ENCODE assay signal across 8 cellular contexts in the genomic region with DNA sequence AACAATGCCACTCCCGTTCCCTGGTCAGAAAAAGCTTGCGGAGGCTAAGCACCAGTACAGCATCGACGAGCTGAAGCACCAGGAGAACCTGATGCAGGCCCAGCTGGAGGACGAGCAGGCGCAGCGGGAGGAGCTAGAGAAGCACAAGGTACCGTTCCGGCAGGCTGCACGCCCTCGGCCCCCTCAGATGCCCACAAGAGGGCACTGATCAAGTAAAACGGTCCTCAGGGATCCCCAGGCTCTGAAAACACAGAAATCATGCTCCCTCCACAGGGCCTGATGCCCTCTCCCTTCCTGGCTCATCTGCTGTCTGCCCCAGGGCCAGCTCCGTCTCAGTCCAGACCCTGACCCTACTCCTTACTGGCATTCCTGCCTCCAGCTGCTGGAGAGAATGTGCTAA. TPM values are rescaled to one million over a fixed set of nuclear protein-coding genes. Genes with fewer than 3 reads are reported as not detected.
DNase-seq lines count a peak whose midpoint lies in the region; ATAC-seq and TF ChIP-seq lines count a peak whose summit lies in the region.

No MANE protein-coding gene starts in this region.

- DNase-seq in ELF-1 (ENCODE audit: low read depth, low spot score) (peak; percentile 86), NCI-H2171 (lab: John Stamatoyannopoulos, UW) (peak; percentile 20), cerebellum (ENCODE audit: low spot score) (peak; percentile 18), ascending aorta (ENCODE audit: low spot score in 2 of 2) (no peak), MV-4-11 (lab: John Stamatoyannopoulos, UW) (no peak)

- no peaks in the 10 kb centered on the region for H3K4me1 ChIP-seq in ascending aorta

- H3F3A ChIP-seq in neural cell (ENCODE audit: insufficient read depth, low read length, poor library complexity, severe bottlenecking) = no peaks in the 10 kb centered on the region

- no peaks in the 10 kb centered on the region for H3K79me2 ChIP-seq in neural cell (replicated peaks; ENCODE audit: insufficient read depth, low read length)

- H3K9me3 ChIP-seq in neural cell (ENCODE audit: low read length) (no peaks in the 10 kb centered on the region), ascending aorta (no peaks in the 10 kb centered on the region)

- no peak for TF ChIP-seq EP300 in neural cell (conservative IDR thresholded peaks at IDR 0.05; ENCODE audit: poor library complexity, severe bottlenecking)

- H3K27me3 ChIP-seq in neural cell (ENCODE audit: insufficient read depth, low read depth, low read length) (no peaks in the 10 kb centered on the region), ascending aorta (no peaks in the 10 kb centered on the region)

- H3K4me2 ChIP-seq in neural cell (ENCODE audit: low read length) = no peak overlapping the region

- intact Hi-C loops in ascending aorta (cut with DNase I) = no loop called here

- no peaks in the 10 kb centered on the region for H3K9me2 ChIP-seq in neural cell (ENCODE audit: insufficient read depth, low read length)

- H3K27ac ChIP-seq in neural cell (ENCODE audit: low read length) (no peak overlapping the region), ascending aorta (no peak overlapping the region)

- no peak overlapping the region for H2AFZ ChIP-seq in neural cell (ENCODE audit: low read depth, low read length)

- peak; percentile 30 for TF ChIP-seq CTCF in neural cell (IDR thresholded peaks at IDR 0.05; ENCODE audit: poor library complexity, severe bottlenecking)
- TF ChIP-seq CTCF in ascending aorta (IDR thresholded peaks at IDR 0.05) = no peak

- no peak for TF ChIP-seq RAD21 in neural cell (conservative IDR thresholded peaks at IDR 0.05)

- H3K4me3 ChIP-seq in neural cell (ENCODE audit: low read length) = no peak overlapping the region
- H3K4me3 ChIP-seq in ascending aorta = no peak overlapping the region

- H3K36me3 ChIP-seq in neural cell (ENCODE audit: insufficient read depth, low read length) (no peaks in the 10 kb centered on the region), ascending aorta (no peaks in the 10 kb centered on the region)

- no peaks in the 10 kb centered on the region for H4K20me1 ChIP-seq in neural cell (ENCODE audit: insufficient read depth)

- ATAC-seq in HG03457 (IDR thresholded peaks at IDR 0.05; ENCODE audit: unreplicated experiment) = no peak
- ATAC-seq in HG03108 (IDR thresholded peaks at IDR 0.05; ENCODE audit: unreplicated experiment) = no peak

- no peak overlapping the region for H3K9ac ChIP-seq in neural cell (ENCODE audit: low read length)

TF ChIP-seq in neural cell, 6 proteins besides CTCF, POLR2A, EP300 and RAD21:
- no peak for TF ChIP-seq MXI1 (conservative IDR thresholded peaks at IDR 0.05; ENCODE audit: poor library complexity, severe bottlenecking)
- no peak for TF ChIP-seq POLR2AphosphoS5 (IDR thresholded peaks at IDR 0.05)
- no peak for TF ChIP-seq EZH2 (IDR thresholded peaks at IDR 0.05; ENCODE audit: borderline replicate concordance, insufficient read depth, low read length, poor library complexity, severe bottlenecking)
- TF ChIP-seq, protein P1, sequence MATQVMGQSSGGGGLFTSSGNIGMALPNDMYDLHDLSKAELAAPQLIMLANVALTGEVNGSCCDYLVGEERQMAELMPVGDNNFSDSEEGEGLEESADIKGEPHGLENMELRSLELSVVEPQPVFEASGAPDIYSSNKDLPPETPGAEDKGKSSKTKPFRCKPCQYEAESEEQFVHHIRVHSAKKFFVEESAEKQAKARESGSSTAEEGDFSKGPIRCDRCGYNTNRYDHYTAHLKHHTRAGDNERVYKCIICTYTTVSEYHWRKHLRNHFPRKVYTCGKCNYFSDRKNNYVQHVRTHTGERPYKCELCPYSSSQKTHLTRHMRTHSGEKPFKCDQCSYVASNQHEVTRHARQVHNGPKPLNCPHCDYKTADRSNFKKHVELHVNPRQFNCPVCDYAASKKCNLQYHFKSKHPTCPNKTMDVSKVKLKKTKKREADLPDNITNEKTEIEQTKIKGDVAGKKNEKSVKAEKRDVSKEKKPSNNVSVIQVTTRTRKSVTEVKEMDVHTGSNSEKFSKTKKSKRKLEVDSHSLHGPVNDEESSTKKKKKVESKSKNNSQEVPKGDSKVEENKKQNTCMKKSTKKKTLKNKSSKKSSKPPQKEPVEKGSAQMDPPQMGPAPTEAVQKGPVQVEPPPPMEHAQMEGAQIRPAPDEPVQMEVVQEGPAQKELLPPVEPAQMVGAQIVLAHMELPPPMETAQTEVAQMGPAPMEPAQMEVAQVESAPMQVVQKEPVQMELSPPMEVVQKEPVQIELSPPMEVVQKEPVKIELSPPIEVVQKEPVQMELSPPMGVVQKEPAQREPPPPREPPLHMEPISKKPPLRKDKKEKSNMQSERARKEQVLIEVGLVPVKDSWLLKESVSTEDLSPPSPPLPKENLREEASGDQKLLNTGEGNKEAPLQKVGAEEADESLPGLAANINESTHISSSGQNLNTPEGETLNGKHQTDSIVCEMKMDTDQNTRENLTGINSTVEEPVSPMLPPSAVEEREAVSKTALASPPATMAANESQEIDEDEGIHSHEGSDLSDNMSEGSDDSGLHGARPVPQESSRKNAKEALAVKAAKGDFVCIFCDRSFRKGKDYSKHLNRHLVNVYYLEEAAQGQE (IDR thresholded peaks at IDR 0.05; ENCODE audit: borderline replicate concordance) = no peak
- no peak for TF ChIP-seq TAF1 (IDR thresholded peaks at IDR 0.05; ENCODE audit: low read depth)
- TF ChIP-seq SMC3 (conservative IDR thresholded peaks at IDR 0.05; ENCODE audit: poor library complexity) = no peak
TF ChIP-seq in neural cell: peak in this region for 0.

RNA-seq across cellular contexts. Expression of a gene that starts 21.6 kb away (rescaled TPM):
- total RNA-seq in cerebellum = 4.3 TPM
- polyA plus RNA-seq in neural cell = 1.3 and 1.9 TPM in 2 replicates
- polyA minus RNA-seq in neural cell = 0.23 and 0.73 TPM in 2 replicates
- total RNA-seq in ascending aorta = 7.2 TPM

RNA-seq across cellular contexts. Expression of a gene that starts 22.1 kb away (rescaled TPM):
- total RNA-seq in cerebellum (39.2 TPM), ascending aorta (39.0 TPM)
- polyA plus RNA-seq in neural cell = 40.9 and 53.4 TPM in 2 replicates
- polyA minus RNA-seq in neural cell = 53.1 and 57.1 TPM in 2 replicates

RNA-seq across cellular contexts. Expression of a gene that starts 44.7 kb away (rescaled TPM):
- total RNA-seq in cerebellum = 38.5 TPM
- 30.5 and 33.3 TPM in 2 replicates for polyA plus RNA-seq in neural cell
- 61.6 and 63.0 TPM in 2 replicates for polyA minus RNA-seq in neural cell
- total RNA-seq in ascending aorta = 2.6 TPM

RNA-seq across cellular contexts. Expression of a gene that starts 44.9 kb away (rescaled TPM):
- total RNA-seq in cerebellum = 8.6 TPM
- 3.6 and 4.9 TPM in 2 replicates for polyA plus RNA-seq in neural cell
- polyA minus RNA-seq in neural cell = 10.3 and 10.5 TPM in 2 replicates
- total RNA-seq in ascending aorta = 8.3 TPM

Comparison
In these comparisons a context has a peak if more than half of its experiments do, and no peak if none do; other contexts are left out.
1. DNase-seq: peak in ELF-1 (single experiment), NCI-H2171 (single experiment) and cerebellum (single experiment); none in ascending aorta (0 of 2) and MV-4-11 (single experiment).
2. RNA of a gene that starts 44.7 kb away (total RNA-seq): 38.5 TPM in cerebellum (single experiment); 2.6 TPM in ascending aorta (single experiment); every median in the first group is over 10 times any median in the second.